In the genomic region with DNA sequence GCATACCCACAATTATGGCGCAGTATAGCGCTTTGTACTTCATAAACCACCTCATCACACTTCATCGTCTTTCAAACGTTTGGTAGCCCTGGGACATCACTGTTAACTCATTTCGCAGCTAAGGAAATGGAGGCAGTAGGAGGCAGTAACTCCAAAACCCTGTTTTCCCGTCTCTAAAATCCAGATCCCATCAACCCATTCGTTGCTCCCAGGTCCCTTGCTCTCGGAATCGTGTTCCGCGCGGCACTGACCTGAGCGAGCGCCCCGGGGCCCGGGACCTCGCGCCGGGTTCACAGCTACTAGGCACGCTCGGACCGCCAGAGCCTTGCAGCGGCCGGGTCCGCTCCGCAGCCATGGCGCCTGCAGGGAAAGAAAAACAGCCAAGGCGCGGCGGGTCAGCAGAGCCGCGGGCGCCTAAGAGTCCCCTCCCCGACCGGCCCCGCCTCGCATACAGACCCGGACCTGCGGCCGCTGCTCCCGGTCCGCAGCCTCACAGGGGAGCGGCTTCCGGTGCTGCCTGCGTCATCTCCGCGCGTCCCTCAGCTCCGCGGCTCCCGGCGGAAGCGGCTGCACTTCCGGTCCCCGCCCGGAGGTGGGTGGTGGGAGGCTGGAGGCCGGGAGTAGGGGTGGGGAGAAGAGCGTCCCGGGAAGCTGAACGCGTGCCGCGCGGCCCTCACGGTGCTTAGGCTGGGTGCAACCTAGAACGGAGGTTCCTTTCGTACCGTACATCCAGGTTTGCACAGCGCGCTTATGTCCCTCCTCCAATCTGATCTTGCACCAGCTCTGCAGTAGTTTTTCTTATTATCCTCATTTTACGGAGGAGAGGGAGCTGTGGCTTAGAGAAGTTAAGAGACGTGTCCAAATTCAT, we compare ENCODE assay signal across 8 cellular contexts. TPM values are rescaled to one million over a fixed set of nuclear protein-coding genes. Genes with fewer than 3 reads are reported as not detected.
DNase-seq lines count a peak whose midpoint lies in the region; ATAC-seq, FAIRE-seq and TF ChIP-seq lines count a peak whose summit lies in the region.

A gene with protein sequence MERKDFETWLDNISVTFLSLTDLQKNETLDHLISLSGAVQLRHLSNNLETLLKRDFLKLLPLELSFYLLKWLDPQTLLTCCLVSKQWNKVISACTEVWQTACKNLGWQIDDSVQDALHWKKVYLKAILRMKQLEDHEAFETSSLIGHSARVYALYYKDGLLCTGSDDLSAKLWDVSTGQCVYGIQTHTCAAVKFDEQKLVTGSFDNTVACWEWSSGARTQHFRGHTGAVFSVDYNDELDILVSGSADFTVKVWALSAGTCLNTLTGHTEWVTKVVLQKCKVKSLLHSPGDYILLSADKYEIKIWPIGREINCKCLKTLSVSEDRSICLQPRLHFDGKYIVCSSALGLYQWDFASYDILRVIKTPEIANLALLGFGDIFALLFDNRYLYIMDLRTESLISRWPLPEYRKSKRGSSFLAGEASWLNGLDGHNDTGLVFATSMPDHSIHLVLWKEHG (minus strand): TSS at position 519 of the 868 bp plus-strand sequence. CDS start 5,158 bp downstream, outside the sequence.

- no peaks in the 10 kb centered on the region for H3K9me1 ChIP-seq in endothelial cell of umbilical vein (replicated peaks; ENCODE audit: control insufficient read depth, extremely low read depth, insufficient read depth, low read length)

- TSS peak; percentile 54 for BruUV-seq in endothelial cell of umbilical vein (replicated peaks; lab: Mats Ljungman, UMichigan)

- H3K9ac ChIP-seq in HUES48 (ENCODE audit: low read depth, low read length) (peak within 1 kb of the TSS; percentile 96), OCI-LY3 (ENCODE audit: low read length) (peak within 1 kb of the TSS; percentile 75), endothelial cell of umbilical vein (replicated peaks; ENCODE audit: extremely low read depth, insufficient read depth, low read length) (peak within 1 kb of the TSS; percentile 84)

- H3K27me3 ChIP-seq in HUES48 (ENCODE audit: control insufficient read depth, insufficient read depth, low read length), result no peaks in the 10 kb centered on the region
- no peaks in the 10 kb centered on the region for H3K27me3 ChIP-seq in OCI-LY3 (ENCODE audit: low read depth, low read length)
- H3K27me3 ChIP-seq in endothelial cell of umbilical vein (ENCODE audit: control insufficient read depth in 2 of 2, insufficient read depth in 2 of 2, low read length in 2 of 2), result no peaks in the 10 kb centered on the region

- CTCF ChIA-PET in endothelial cell of umbilical vein (lab: Charles Lee), result interaction anchor here (0.7 to 1.6 kb wide), 6 partner anchors 14 to 267 kb away, joined by 3 to 6 read pairs (median 4); no protein-coding TSS in a partner anchor

- peak; percentile 86 for DNase-seq in Caki2 (ENCODE audit: low read depth)
- DNase-seq in activated T-cell treated with anti-CD3 and anti-CD28 coated beads for 1 hour (ENCODE audit: low read depth), result peak; percentile 70
- peak; percentile 92 for DNase-seq in endothelial cell of umbilical vein (ENCODE audit: low read depth, low spot score)
- peak; percentile 94 for DNase-seq in midbrain (lab: John Stamatoyannopoulos, UW)
- DNase-seq in stimulated activated CD8-positive, alpha-beta memory T cell treated with anti-CD3 and anti-CD28 coated beads, Interleukin-15, amount 100 ng/mL, for 48 hours (ENCODE audit: low read depth in 2 of 2), result peak; percentile 93 to 94

- POLR2A ChIA-PET in endothelial cell of umbilical vein (lab: Charles Lee), result interaction anchor here (0.6 to 0.8 kb wide), 2 partner anchors 47 to 63 kb away, joined by 3 to 8 read pairs; no protein-coding TSS in a partner anchor

- no peaks in the 10 kb centered on the region for H3K9me3 ChIP-seq in HUES48 (ENCODE audit: control insufficient read depth, insufficient read depth, low read length)
- H3K9me3 ChIP-seq in OCI-LY3 (ENCODE audit: insufficient read depth, low read length), result no peaks in the 10 kb centered on the region
- H3K9me3 ChIP-seq in endothelial cell of umbilical vein (replicated peaks; ENCODE audit: control insufficient read depth, insufficient read depth, low read length), result no peaks in the 10 kb centered on the region

- H3K4me3 ChIP-seq in HUES48 (ENCODE audit: low read depth, low read length), result peak within 1 kb of the TSS; percentile 90
- peak within 1 kb of the TSS; percentile 83 for H3K4me3 ChIP-seq in OCI-LY3 (ENCODE audit: low read length)
- peak within 1 kb of the TSS; percentile 78 to 83 (median 82) for H3K4me3 ChIP-seq in endothelial cell of umbilical vein (replicated peaks in 1 of 3; ENCODE audit: insufficient read depth in 1 of 3, low read depth in 1 of 3, low read length in 3 of 3)

- dilution Hi-C loops in endothelial cell of umbilical vein (cut with MboI; ENCODE audit: extremely low pct_ligation_motif_present, low sequenced_read_pairs), result no loop called here

- H3K36me3 ChIP-seq in HUES48 (ENCODE audit: control insufficient read depth, insufficient read depth, low read length) (peaks cover 17% of the 10 kb centered on the region), OCI-LY3 (replicated peaks; ENCODE audit: low read depth, low read length) (peaks cover 14% of the 10 kb centered on the region), endothelial cell of umbilical vein (ENCODE audit: control insufficient read depth in 2 of 2, extremely low read depth in 1 of 2, insufficient read depth in 2 of 2, low read length in 2 of 2) (no peaks in the 10 kb centered on the region)

- peaks cover 61% of the 10 kb centered on the region for H3K79me2 ChIP-seq in OCI-LY3 (ENCODE audit: low read length)
- H3K79me2 ChIP-seq in endothelial cell of umbilical vein (ENCODE audit: control insufficient read depth, insufficient read depth, low read length), result peaks cover 51% of the 10 kb centered on the region

- H3K4me2 ChIP-seq in OCI-LY3 (ENCODE audit: low read length) (peak within 1 kb of the TSS; percentile 88), endothelial cell of umbilical vein (ENCODE audit: insufficient read depth, low read length) (peak within 1 kb of the TSS; percentile 100)

- TF ChIP-seq POLR2A in endothelial cell of umbilical vein (IDR thresholded peaks at IDR 0.05; ENCODE audit: low read depth, low read length), result peak; percentile 95

- in situ Hi-C loops in Caki2 (cut with HindIII; ENCODE audit: low pct_unique_long_range_greater_than_20kb, low sequenced_read_pairs), result no loop called here

- FAIRE-seq in endothelial cell of umbilical vein (lab: Jason Lieb, UNC), result peak; percentile 90

- H3K4me1 ChIP-seq in HUES48 (ENCODE audit: control insufficient read depth, insufficient read depth, low read length) (0 out of 2 replicates have a peak, but pooled peaks cover 4% of the 10 kb centered on the region), OCI-LY3 (ENCODE audit: low read length) (peaks cover 17% of the 10 kb centered on the region), endothelial cell of umbilical vein (ENCODE audit: control insufficient read depth, extremely low read depth, insufficient read depth, low read length) (peaks cover 27% of the 10 kb centered on the region)

- ATAC-seq in GM21390 (IDR thresholded peaks at IDR 0.05; ENCODE audit: unreplicated experiment), result peak; percentile 93

- H2AFZ ChIP-seq in OCI-LY3 (ENCODE audit: low read depth, low read length), result peak within 1 kb of the TSS; percentile 40
- peak within 1 kb of the TSS; percentile 99 for H2AFZ ChIP-seq in endothelial cell of umbilical vein (ENCODE audit: low read depth, low read length)

- TF ChIP-seq CTCF in OCI-LY3 (IDR thresholded peaks at IDR 0.05; ENCODE audit: low read depth, low read length) (no peak), endothelial cell of umbilical vein (IDR thresholded peaks at IDR 0.05; ENCODE audit: extremely low read depth in 1 of 2, insufficient read depth in 1 of 2, low read depth in 1 of 2, low read length in 2 of 2) (no peak)

- H3K27ac ChIP-seq in HUES48 (ENCODE audit: low read depth, low read length) (peak within 1 kb of the TSS; percentile 96), OCI-LY3 (ENCODE audit: low read length) (peak within 1 kb of the TSS; percentile 36), endothelial cell of umbilical vein (ENCODE audit: insufficient read depth, low read depth, low read length) (peak within 1 kb of the TSS; percentile 64)

- intact Hi-C loops in endothelial cell of umbilical vein (cut with micrococcal nuclease), result loop anchor here (1.0 to 2.0 kb wide), 3 partner anchors 50 to 143 kb away; no protein-coding TSS in a partner anchor

- no peaks in the 10 kb centered on the region for H4K20me1 ChIP-seq in OCI-LY3 (ENCODE audit: insufficient read depth, low read length)
- no peaks in the 10 kb centered on the region for H4K20me1 ChIP-seq in endothelial cell of umbilical vein (replicated peaks; ENCODE audit: control insufficient read depth, extremely low read depth, insufficient read depth, low read length)

TF ChIP-seq in endothelial cell of umbilical vein, 7 proteins besides CTCF, POLR2A, EP300 and RAD21:
- TF ChIP-seq JUN (IDR thresholded peaks at IDR 0.05; ENCODE audit: borderline replicate concordance, insufficient read depth, insufficient read length, low read depth) (no peak), FOS (IDR thresholded peaks at IDR 0.05; ENCODE audit: borderline replicate concordance, insufficient read depth, low read length) (no peak), POLR2AphosphoS5 (IDR thresholded peaks at IDR 0.05; ENCODE audit: insufficient read depth, low read depth, low read length) (peak; percentile 99), EZH2 (IDR thresholded peaks at IDR 0.05; ENCODE audit: borderline replicate concordance, low read depth, low read length, severe bottlenecking) (no peak)
- TF ChIP-seq, protein P1, sequence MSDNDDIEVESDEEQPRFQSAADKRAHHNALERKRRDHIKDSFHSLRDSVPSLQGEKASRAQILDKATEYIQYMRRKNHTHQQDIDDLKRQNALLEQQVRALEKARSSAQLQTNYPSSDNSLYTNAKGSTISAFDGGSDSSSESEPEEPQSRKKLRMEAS (IDR thresholded peaks at IDR 0.05; ENCODE audit: insufficient read depth, insufficient read length), result peak; percentile 8

RNA-seq across cellular contexts. Expression of the gene that starts here (rescaled TPM):
- total RNA-seq in Caki2 (2014; rRNA removed; shearing (Covaris generic); ENCODE audit: low replicate concordance), result 15.1 and 54.0 TPM in 2 replicates
- total RNA-seq in endothelial cell of umbilical vein, result 70.2 and 72.3 TPM in 2 replicates
- 23.9 and 32.5 TPM in 2 replicates for polyA plus RNA-seq in endothelial cell of umbilical vein
- 33.5 and 34.1 TPM in 2 replicates for polyA plus RNA-seq in endothelial cell of umbilical vein (2011; cell fraction: cytosol; rRNA removed)
- 49.8 and 63.3 TPM in 2 replicates for polyA plus RNA-seq in endothelial cell of umbilical vein (2011; cell fraction: nucleus; rRNA removed)
- 35.9 and 53.8 TPM in 2 replicates for polyA plus RNA-seq in endothelial cell of umbilical vein (2012)
- polyA minus RNA-seq in endothelial cell of umbilical vein, result 82.9 and 87.9 TPM in 2 replicates
- polyA minus RNA-seq in endothelial cell of umbilical vein (2011; cell fraction: cytosol; rRNA and poly(A)+ RNA removed), result 32.4 TPM
- polyA minus RNA-seq in endothelial cell of umbilical vein (2011; cell fraction: nucleus; rRNA and poly(A)+ RNA removed), result 31.7 and 35.1 TPM in 2 replicates

Comparison
In these comparisons a context has a peak if more than half of its experiments do, and no peak if none do; other contexts are left out.
1. Peak in every context shown above with its lines: DNase-seq, ATAC-seq, H3K4me3 ChIP-seq and H3K27ac ChIP-seq.
2. H3K27ac ChIP-seq: peak in every context shown above with its lines; median percentile 96 in HUES48; 64 in endothelial cell of umbilical vein; 36 in OCI-LY3.